In the genomic region with DNA sequence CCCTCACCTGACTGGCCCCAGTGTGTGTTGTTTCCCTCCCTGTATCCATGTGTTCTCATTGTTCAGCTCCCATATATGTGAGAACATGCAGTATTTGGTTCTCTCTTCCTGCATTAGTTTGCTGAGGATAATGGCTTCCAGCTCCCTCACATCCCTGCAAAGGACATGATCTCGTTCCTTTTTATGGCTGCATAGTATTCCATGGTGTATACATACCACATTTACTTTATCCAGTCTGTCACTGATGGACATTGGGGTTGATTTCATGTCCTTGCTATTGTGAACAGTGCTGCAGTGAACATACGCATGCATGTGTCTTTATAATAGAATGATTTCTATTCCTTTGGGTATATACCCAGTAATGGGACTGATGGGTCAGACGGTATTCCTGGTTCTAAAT, we compare ENCODE assay signal across 16 cellular contexts. TPM values are rescaled to one million over a fixed set of nuclear protein-coding genes. Genes with fewer than 3 reads are reported as not detected.
DNase-seq lines count a peak whose midpoint lies in the region; ATAC-seq, FAIRE-seq and TF ChIP-seq lines count a peak whose summit lies in the region.
"Not testable (repeated sequence)": the region's sequence is repeated elsewhere in the genome, so short reads cannot be mapped to it uniquely, and the experiment has no call there.
"Had no signal": no experiment of that assay in that cellular context is flagged by ENCODE, and none has a peak within 500 bp of the region (broad histone marks: within the 10 kb centered on the region; RNA-seq: fewer than 3 reads in every experiment).

No MANE protein-coding gene starts in this region.

- not testable (repeated sequence) for H3K9me3 Mint-ChIP-seq in activated naive CD4-positive, alpha-beta T cell treated with anti-CD3 and anti-CD28 coated beads, Interleukin-2, amount 50 U/mL, for 24 hours
- peaks cover 17% of the 10 kb centered on the region for H3K9me3 Mint-ChIP-seq in progenitor cell of endocrine pancreas (ENCODE audit: low read depth)

- CTCF ChIA-PET in HEK293 (lab: Yijun Ruan, JAX): interaction anchor here (0.7 kb wide), 2 partner anchors 42 to 176 kb away, joined by 3 to 5 read pairs; no protein-coding TSS in a partner anchor
- CTCF ChIA-PET in K562 (lab: Yijun Ruan, JAX; ENCODE audit: low intra/inter-chr PET ratio): not testable (repeated sequence)

- H3K79me2 ChIP-seq in Karpas-422 (ENCODE audit: low read length); K562 (ENCODE audit: control insufficient read depth, insufficient read depth, low read length): not testable (repeated sequence)

- not testable (repeated sequence) for BruUV-seq in K562 (replicated peaks; lab: Mats Ljungman, UMichigan)

- WGBS in K562 (ENCODE audit: insufficient coverage, low coverage, missing lambda C conversion rate): 31% methylated on average over 3 of the region's 3 CpGs

- not testable (repeated sequence) for H3K4me3 Mint-ChIP-seq in activated naive CD4-positive, alpha-beta T cell treated with anti-CD3 and anti-CD28 coated beads, Interleukin-2, amount 50 U/mL, for 24 hours; progenitor cell of endocrine pancreas (ENCODE audit: low read depth)

- not testable (repeated sequence) for TF ChIP-seq EP300 in K562 (IDR thresholded peaks at IDR 0.05; ENCODE audit: low read length)

- POLR2A ChIA-PET in HEK293 (lab: Yijun Ruan, JAX): not testable (repeated sequence)
- POLR2A ChIA-PET in K562 (lab: Yijun Ruan, JAX): interaction anchor here (0.6 to 0.9 kb wide), 2 partner anchors 36 to 105 kb away, joined by 3 read pairs; no protein-coding TSS in a partner anchor

- intact Hi-C loops in K562 (cut with micrococcal nuclease): not testable (repeated sequence)

- peak; percentile 41 for DNase-seq in Karpas-422
- not testable (repeated sequence) for DNase-seq in K562 (ENCODE audit: extremely low read depth in 1 of 4, low spot score in 3 of 4); progenitor cell of endocrine pancreas (ENCODE audit: low spot score, unreplicated experiment)

- peaks cover 16% of the 10 kb centered on the region for H3K9me3 ChIP-seq in BLaER1
- H3K9me3 ChIP-seq in HEK293 (ENCODE audit: control insufficient read depth, insufficient read depth, low read depth, low read length); Karpas-422 (ENCODE audit: low read length); K562 (replicated peaks; ENCODE audit: control insufficient read depth, insufficient read depth, low read depth, low read length): not testable (repeated sequence)

- not testable (repeated sequence) for H3K36me3 Mint-ChIP-seq in activated naive CD4-positive, alpha-beta T cell treated with anti-CD3 and anti-CD28 coated beads, Interleukin-2, amount 50 U/mL, for 24 hours; progenitor cell of endocrine pancreas (ENCODE audit: insufficient read depth)

- H3K27ac ChIP-seq in BLaER1: peak overlapping the region; percentile 91
- H3K27ac ChIP-seq in HEK293 (ENCODE audit: extremely low read depth, low read depth, low read length); K562 (ENCODE audit: extremely low read depth, low read depth, low read length): not testable (repeated sequence)
- H3K27ac ChIP-seq in Karpas-422 (ENCODE audit: low read length): peak overlapping the region; percentile 97

- in situ Hi-C loops in K562 (cut with MboI): not testable (repeated sequence)

- not testable (repeated sequence) for FAIRE-seq in K562 (lab: Jason Lieb, UNC)

- H3K36me3 ChIP-seq in BLaER1; HEK293 (ENCODE audit: control insufficient read depth in 2 of 2, insufficient read depth in 1 of 2, low read length in 2 of 2); Karpas-422 (ENCODE audit: insufficient read depth, low read length); K562 (ENCODE audit: control insufficient read depth, insufficient read depth, low read length): not testable (repeated sequence)

- H3K9me1 ChIP-seq in K562 (ENCODE audit: control insufficient read depth, insufficient read depth, low read length): not testable (repeated sequence)

- TF ChIP-seq RAD21 in K562 (CRISPR knock-in tag; conservative IDR thresholded peaks at IDR 0.05 in 1 of 2, IDR thresholded peaks at IDR 0.05 in 1 of 2): not testable (repeated sequence)

- H3K9ac ChIP-seq in BLaER1; Karpas-422 (ENCODE audit: low read length); K562 (ENCODE audit: insufficient read depth in 1 of 2, low read depth in 2 of 2, low read length in 2 of 2): not testable (repeated sequence)

- not testable (repeated sequence) for TF ChIP-seq CTCF in HEK293 (tag by site-specific recombination; IDR thresholded peaks at IDR 0.05); K562 (IDR thresholded peaks at IDR 0.05 in 2 of 3, conservative IDR thresholded peaks at IDR 0.05 in 1 of 3; ENCODE audit: insufficient read depth in 2 of 3, low read depth in 1 of 3, low read length in 3 of 3); progenitor cell of endocrine pancreas (IDR thresholded peaks at IDR 0.05; ENCODE audit: unreplicated experiment)

- not testable (repeated sequence) for H3K27me3 Mint-ChIP-seq in activated naive CD4-positive, alpha-beta T cell treated with anti-CD3 and anti-CD28 coated beads, Interleukin-2, amount 50 U/mL, for 24 hours; progenitor cell of endocrine pancreas

- peak overlapping the region; percentile 24 for H3K27ac Mint-ChIP-seq in activated naive CD4-positive, alpha-beta T cell treated with anti-CD3 and anti-CD28 coated beads, Interleukin-2, amount 50 U/mL, for 24 hours
- peak overlapping the region; percentile 7 for H3K27ac Mint-ChIP-seq in progenitor cell of endocrine pancreas

- not testable (repeated sequence) for H3K9me2 ChIP-seq in Karpas-422 (replicated peaks; ENCODE audit: insufficient read depth, low read length)

- H3K4me1 ChIP-seq in BLaER1 (peaks cover 77% of the 10 kb centered on the region), Karpas-422 (ENCODE audit: low read length) (peaks cover 73% of the 10 kb centered on the region), K562 (replicated peaks in 1 of 2; ENCODE audit: control insufficient read depth in 2 of 2, insufficient read depth in 2 of 2, low read length in 2 of 2) (peaks cover 0 to 44% of the 10 kb centered on the region in 2 experiments; a peak in 3 of 5 replicates)
- H3K4me1 ChIP-seq in HEK293 (ENCODE audit: control insufficient read depth, insufficient read depth, low read length): not testable (repeated sequence)

- H3K27me3 ChIP-seq in BLaER1; Karpas-422 (ENCODE audit: low read length): not testable (repeated sequence)
- peaks cover 19 to 57% of the 10 kb centered on the region in 2 experiments; a peak in 4 of 5 replicates for H3K27me3 ChIP-seq in K562 (ENCODE audit: control insufficient read depth in 2 of 2, insufficient read depth in 2 of 2, low read length in 2 of 2)

- ATAC-seq in SK-N-SH treated with all-trans-retinoic acid at 6 μM for 48 hours, K562: not testable (repeated sequence)

- H4K20me1 ChIP-seq in BLaER1; Karpas-422 (ENCODE audit: insufficient read depth, low read depth, low read length); K562 (replicated peaks; ENCODE audit: control insufficient read depth, insufficient read depth, low read length): not testable (repeated sequence)

- H3K4me2 ChIP-seq in BLaER1 (peak overlapping the region; percentile 98), Karpas-422 (ENCODE audit: low read depth, low read length, poor library complexity, severe bottlenecking) (peak overlapping the region; percentile 47)
- not testable (repeated sequence) for H3K4me2 ChIP-seq in K562 (ENCODE audit: insufficient read depth, low read length)

- TF ChIP-seq POLR2A in K562 (conservative IDR thresholded peaks at IDR 0.05): not testable (repeated sequence)

- not testable (repeated sequence) for H2AFZ ChIP-seq in Karpas-422 (ENCODE audit: low read length); K562 (ENCODE audit: low read depth, low read length)

- not testable (repeated sequence) for H3K4me3 ChIP-seq in BLaER1; HEK293 (ENCODE audit: low read depth, low read length); Karpas-422 (ENCODE audit: low read length); K562

- not testable (repeated sequence) for H3K4me1 Mint-ChIP-seq in activated naive CD4-positive, alpha-beta T cell treated with anti-CD3 and anti-CD28 coated beads, Interleukin-2, amount 50 U/mL, for 24 hours; progenitor cell of endocrine pancreas (ENCODE audit: low read depth)

RNA-seq across cellular contexts. Expression of a gene that starts 7.4 kb away (rescaled TPM):
- 11.7 and 38.4 TPM in 2 replicates for total RNA-seq in Karpas-422 (2014; rRNA removed; shearing (Covaris generic); ENCODE audit: low replicate concordance)
- total RNA-seq in K562 (2011; cell fraction: chromatin; rRNA removed; ENCODE audit: low replicate concordance): 13.9 and 58.1 TPM in 2 replicates
- 30.3 and 36.2 TPM in 2 replicates for total RNA-seq in K562 (2011; cell fraction: nucleolus; rRNA removed)
- total RNA-seq in K562 (2011; cell fraction: nucleoplasm; rRNA removed): 16.3 and 19.9 TPM in 2 replicates
- 12.7 and 16.0 TPM in 2 replicates for total RNA-seq in K562 (2014; rRNA removed)
- 0.54 and 0.76 TPM in 2 replicates for total RNA-seq in K562 (2014; rRNA removed; fragmentation: Illumina TruSeq; extraction: Trizol)
- total RNA-seq in K562 (2015; rRNA removed; fragmentation: Illumina TruSeq; extraction: Trizol): 3.1 and 4.1 TPM in 2 replicates
- 12.4 and 14.2 TPM in 2 replicates for total RNA-seq in K562 (2021)
- polyA plus RNA-seq in K562 (2011; rRNA removed): 5.4 and 6.7 TPM in 2 replicates
- polyA plus RNA-seq in K562 (2011; cell fraction: cytosol; rRNA removed): 5.4 and 23.3 TPM in 2 replicates
- 21.3 and 47.7 TPM in 2 replicates for polyA plus RNA-seq in K562 (2011; cell fraction: nucleus; rRNA removed)
- 5.3 and 13.8 TPM in 2 replicates for polyA plus RNA-seq in K562 (2012)
- polyA plus RNA-seq in K562 (2014; fragmentation: Illumina TruSeq; extraction: Trizol): 1.9 and 5.2 TPM in 2 replicates
- polyA plus RNA-seq in K562 (2014; fragmentation: Nextera tagmentation; extraction: Ambion mirVana): under 1 TPM; 0.04 to 0.10 TPM
- polyA plus RNA-seq in K562 (2014; rRNA removed): 9.2 and 10.1 TPM in 2 replicates
- polyA minus RNA-seq in K562 (2011; rRNA and poly(A)+ RNA removed): 1.4 and 3.0 TPM in 2 replicates
- polyA minus RNA-seq in K562 (2011; cell fraction: cytosol; rRNA and poly(A)+ RNA removed): 7.8 and 9.2 TPM in 2 replicates
- polyA minus RNA-seq in K562 (2011; cell fraction: nucleus; rRNA and poly(A)+ RNA removed): 12.7 and 13.3 TPM in 2 replicates
- 79.2 and 82.2 TPM in 2 replicates for total RNA-seq in progenitor cell of endocrine pancreas

RNA-seq across cellular contexts. Expression of a gene that starts 16.1 kb away (rescaled TPM):
- 0.34 and 0.43 TPM in 2 replicates for total RNA-seq in Karpas-422 (2014; rRNA removed; shearing (Covaris generic); ENCODE audit: low replicate concordance)
- 0.53 TPM in 1 of 2 replicates, not detected in the other for total RNA-seq in K562 (2011; cell fraction: chromatin; rRNA removed; ENCODE audit: low replicate concordance)
- 0.13 and 0.33 TPM in 2 replicates for total RNA-seq in K562 (2011; cell fraction: nucleolus; rRNA removed)
- total RNA-seq in K562 (2011; cell fraction: nucleoplasm; rRNA removed): 0.15 and 0.46 TPM in 2 replicates
- total RNA-seq in K562 (2014; rRNA removed) (not detected in 2 replicates), K562 (2014; rRNA removed; fragmentation: Illumina TruSeq; extraction: Trizol) (not detected in 2 replicates), K562 (2015; rRNA removed; fragmentation: Illumina TruSeq; extraction: Trizol) (not detected in 2 replicates), K562 (2021) (0.02 TPM in 1 of 2 replicates, not detected in the other), progenitor cell of endocrine pancreas (1.2 and 1.4 TPM in 2 replicates)
- polyA plus RNA-seq in K562 (2011; rRNA removed) (not detected in 2 replicates), K562 (2014; fragmentation: Illumina TruSeq; extraction: Trizol) (not detected in 2 replicates), K562 (2014; fragmentation: Nextera tagmentation; extraction: Ambion mirVana) (not detected), K562 (2014; rRNA removed) (not detected in 2 replicates)
- polyA plus RNA-seq in K562 (2011; cell fraction: cytosol; rRNA removed): 0.07 TPM in 1 of 2 replicates, not detected in the other
- 0.01 and 0.40 TPM in 2 replicates for polyA plus RNA-seq in K562 (2011; cell fraction: nucleus; rRNA removed)
- 0.04 TPM in 1 of 2 replicates, not detected in the other for polyA plus RNA-seq in K562 (2012)
- not detected in 2 replicates for polyA minus RNA-seq in K562 (2011; rRNA and poly(A)+ RNA removed)
- polyA minus RNA-seq in K562 (2011; cell fraction: cytosol; rRNA and poly(A)+ RNA removed): not detected in 2 replicates
- 0.11 and 0.27 TPM in 2 replicates for polyA minus RNA-seq in K562 (2011; cell fraction: nucleus; rRNA and poly(A)+ RNA removed)
- total RNA-seq: A673; CD4-positive, alpha-beta memory T cell; CD4-positive, alpha-beta T cell; CD4-positive, CD25-positive, alpha-beta regulatory T cell; CD8-positive, alpha-beta memory T cell; Daoy had no signal
- polyA plus RNA-seq: AG04450; BJ; CD14-positive monocyte; CD4-positive, alpha-beta memory T cell; CD4-positive, CD25-positive, alpha-beta regulatory T cell; CD8-positive, alpha-beta memory T cell had no signal

RNA-seq across cellular contexts. Expression of a gene that starts 43.6 kb away (rescaled TPM):
- total RNA-seq in Karpas-422 (2014; rRNA removed; shearing (Covaris generic); ENCODE audit: low replicate concordance): 40.1 and 104 TPM in 2 replicates
- total RNA-seq in K562 (2011; cell fraction: chromatin; rRNA removed; ENCODE audit: low replicate concordance): 3.5 and 12.0 TPM in 2 replicates
- total RNA-seq in K562 (2011; cell fraction: nucleolus; rRNA removed): 9.3 and 11.7 TPM in 2 replicates
- 3.4 and 4.8 TPM in 2 replicates for total RNA-seq in K562 (2011; cell fraction: nucleoplasm; rRNA removed)
- total RNA-seq in K562 (2014; rRNA removed): 44.6 and 56.7 TPM in 2 replicates
- total RNA-seq in K562 (2014; rRNA removed; fragmentation: Illumina TruSeq; extraction: Trizol): 2.2 and 3.4 TPM in 2 replicates
- total RNA-seq in K562 (2015; rRNA removed; fragmentation: Illumina TruSeq; extraction: Trizol): 10.0 and 10.8 TPM in 2 replicates
- 25.6 and 25.8 TPM in 2 replicates for total RNA-seq in K562 (2021)
- polyA plus RNA-seq in K562 (2011; rRNA removed): 3.1 and 3.2 TPM in 2 replicates
- 7.6 and 27.3 TPM in 2 replicates for polyA plus RNA-seq in K562 (2011; cell fraction: cytosol; rRNA removed)
- 4.2 and 7.4 TPM in 2 replicates for polyA plus RNA-seq in K562 (2011; cell fraction: nucleus; rRNA removed)
- 8.5 and 15.9 TPM in 2 replicates for polyA plus RNA-seq in K562 (2012)
- 2.2 and 4.2 TPM in 2 replicates for polyA plus RNA-seq in K562 (2014; fragmentation: Illumina TruSeq; extraction: Trizol)
- under 1 TPM; 0.17 to 0.36 TPM for polyA plus RNA-seq in K562 (2014; fragmentation: Nextera tagmentation; extraction: Ambion mirVana)
- 22.1 and 29.8 TPM in 2 replicates for polyA plus RNA-seq in K562 (2014; rRNA removed)
- 0.28 TPM in 1 of 2 replicates, not detected in the other for polyA minus RNA-seq in K562 (2011; rRNA and poly(A)+ RNA removed)
- polyA minus RNA-seq in K562 (2011; cell fraction: cytosol; rRNA and poly(A)+ RNA removed): 2.6 and 3.4 TPM in 2 replicates
- polyA minus RNA-seq in K562 (2011; cell fraction: nucleus; rRNA and poly(A)+ RNA removed): 2.9 and 3.6 TPM in 2 replicates
- total RNA-seq in progenitor cell of endocrine pancreas: 16.2 and 18.4 TPM in 2 replicates

RNA-seq across cellular contexts. Expression of a gene that starts 53.5 kb away (rescaled TPM):
- total RNA-seq in Karpas-422 (2014; rRNA removed; shearing (Covaris generic); ENCODE audit: low replicate concordance): 1.3 and 2.9 TPM in 2 replicates
- 37.4 and 149 TPM in 2 replicates for total RNA-seq in K562 (2011; cell fraction: chromatin; rRNA removed; ENCODE audit: low replicate concordance)
- total RNA-seq in K562 (2011; cell fraction: nucleolus; rRNA removed): 92.6 and 92.9 TPM in 2 replicates
- 39.7 and 46.5 TPM in 2 replicates for total RNA-seq in K562 (2011; cell fraction: nucleoplasm; rRNA removed)
- total RNA-seq in K562 (2014; rRNA removed) (37.6 and 40.1 TPM in 2 replicates), K562 (2014; rRNA removed; fragmentation: Illumina TruSeq; extraction: Trizol) (3.5 and 3.6 TPM in 2 replicates), K562 (2015; rRNA removed; fragmentation: Illumina TruSeq; extraction: Trizol) (14.6 and 15.8 TPM in 2 replicates), K562 (2021) (35.6 and 42.7 TPM in 2 replicates), progenitor cell of endocrine pancreas (1.6 and 2.0 TPM in 2 replicates)
- polyA plus RNA-seq in K562 (2011; rRNA removed) (9.7 and 27.8 TPM in 2 replicates), K562 (2014; fragmentation: Illumina TruSeq; extraction: Trizol) (4.7 and 13.2 TPM in 2 replicates), K562 (2014; fragmentation: Nextera tagmentation; extraction: Ambion mirVana) (1 to 10 TPM; 1.7 to 2.0 TPM), K562 (2014; rRNA removed) (40.4 and 53.0 TPM in 2 replicates)
- 10.5 and 13.4 TPM in 2 replicates for polyA plus RNA-seq in K562 (2011; cell fraction: cytosol; rRNA removed)
- polyA plus RNA-seq in K562 (2011; cell fraction: nucleus; rRNA removed): 231 and 234 TPM in 2 replicates
- 21.9 and 61.0 TPM in 2 replicates for polyA plus RNA-seq in K562 (2012)
- 4.8 and 5.0 TPM in 2 replicates for polyA minus RNA-seq in K562 (2011; rRNA and poly(A)+ RNA removed)
- polyA minus RNA-seq in K562 (2011; cell fraction: cytosol; rRNA and poly(A)+ RNA removed): 7.2 and 12.8 TPM in 2 replicates
- 25.8 and 55.4 TPM in 2 replicates for polyA minus RNA-seq in K562 (2011; cell fraction: nucleus; rRNA and poly(A)+ RNA removed)
- polyA plus RNA-seq: CD8-positive, alpha-beta memory T cell had no signal
